Comparison of ENCODE assay signal across 1 cellular context in the genomic region with DNA sequence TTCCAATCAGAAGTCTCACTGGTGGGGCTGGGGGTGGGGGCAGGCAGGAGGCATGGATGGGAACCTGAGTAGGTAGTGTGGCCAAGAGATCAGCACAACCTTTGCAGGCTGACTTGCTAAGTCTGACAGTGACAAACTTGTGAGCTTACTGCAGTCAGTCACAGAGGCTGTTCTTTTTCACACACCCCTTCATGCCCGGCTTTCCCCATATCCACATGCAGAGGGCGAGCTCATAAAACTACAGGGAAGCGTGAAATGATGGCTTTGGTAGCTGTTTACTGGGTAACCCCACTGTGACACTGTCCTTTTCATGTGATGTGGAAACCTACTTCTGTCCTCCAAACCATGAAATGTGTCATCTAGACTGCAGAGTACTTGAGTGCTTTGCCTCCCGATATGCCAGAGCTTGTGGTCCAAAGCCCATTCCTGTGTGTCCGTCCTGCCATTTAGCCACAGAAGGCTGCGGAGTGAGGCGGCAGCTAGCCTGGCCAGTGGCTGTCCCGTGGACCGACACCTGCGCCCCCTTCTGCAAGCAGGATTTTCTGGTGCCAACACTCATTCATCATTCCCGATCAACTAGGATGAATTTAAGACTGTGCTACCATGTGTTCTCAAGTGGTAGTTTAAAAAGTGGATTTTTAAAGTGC.
TF ChIP-seq lines count a peak whose summit lies in the region.

No MANE protein-coding gene starts in this region.

TF ChIP-seq in endothelial cell of umbilical vein, 7 proteins besides CTCF, POLR2A, EP300 and RAD21:
- no peak for TF ChIP-seq MYC (IDR thresholded peaks at IDR 0.05; ENCODE audit: low read depth, low read length)
- TF ChIP-seq, protein P1, sequence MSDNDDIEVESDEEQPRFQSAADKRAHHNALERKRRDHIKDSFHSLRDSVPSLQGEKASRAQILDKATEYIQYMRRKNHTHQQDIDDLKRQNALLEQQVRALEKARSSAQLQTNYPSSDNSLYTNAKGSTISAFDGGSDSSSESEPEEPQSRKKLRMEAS (IDR thresholded peaks at IDR 0.05; ENCODE audit: insufficient read depth, insufficient read length): no peak
- no peak for TF ChIP-seq GATA2 (IDR thresholded peaks at IDR 0.05; ENCODE audit: insufficient read depth, insufficient read length, low read depth, low read length)
- no peak for TF ChIP-seq EZH2 (IDR thresholded peaks at IDR 0.05; ENCODE audit: borderline replicate concordance, low read depth, low read length, severe bottlenecking)
- TF ChIP-seq POLR2AphosphoS5 (IDR thresholded peaks at IDR 0.05; ENCODE audit: insufficient read depth, low read depth, low read length): no peak
- no peak for TF ChIP-seq JUN (IDR thresholded peaks at IDR 0.05; ENCODE audit: borderline replicate concordance, insufficient read depth, insufficient read length, low read depth)
- TF ChIP-seq FOS (IDR thresholded peaks at IDR 0.05; ENCODE audit: borderline replicate concordance, insufficient read depth, low read length): no peak
